8 cellular contexts compared by ENCODE assay signal in the genomic region with DNA sequence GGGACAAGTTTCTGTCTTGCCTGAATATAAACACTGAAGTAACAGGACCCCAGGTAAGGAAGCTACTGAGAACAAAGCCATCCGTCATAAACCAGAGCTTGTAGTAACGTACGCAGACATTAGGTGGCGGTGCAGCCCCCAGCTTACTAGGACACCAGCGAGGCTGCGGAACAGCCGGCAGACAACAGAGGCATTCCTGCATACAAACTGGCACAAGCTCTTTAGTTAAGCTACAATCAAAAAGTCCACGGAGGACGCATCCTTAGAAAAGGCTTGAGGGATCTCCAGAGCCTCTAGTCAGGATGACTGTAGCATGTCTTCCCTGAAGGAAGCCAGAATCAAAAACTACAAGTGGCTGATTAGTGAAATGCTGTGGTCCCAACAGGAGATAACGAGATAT. TPM values are rescaled to one million over a fixed set of nuclear protein-coding genes. Genes with fewer than 3 reads are reported as not detected.
A peak's percentile ranks its signal among the peaks of the same experiment; 100 is the strongest.
DNase-seq lines count a peak whose midpoint lies in the region; ATAC-seq and TF ChIP-seq lines count a peak whose summit lies in the region.

No MANE protein-coding gene starts in this region.

- no peak overlapping the region for H3K27ac ChIP-seq in adrenal gland
- H3K27ac ChIP-seq in gastrocnemius medialis: peak overlapping the region in 2 of 4 donors; percentile 18 to 51
- H3K27ac ChIP-seq in coronary artery: no peak overlapping the region

- TF ChIP-seq POLR2A in adrenal gland (IDR thresholded peaks at IDR 0.05) (no peak), gastrocnemius medialis (IDR thresholded peaks at IDR 0.05) (no peak)

- H3K9me3 ChIP-seq in adrenal gland (replicated peaks in 1 of 3) (no peaks in the 10 kb centered on the region), gastrocnemius medialis (peaks cover 0 to 9% (median 3%) of the 10 kb centered on the region in 3 donors)

- H3K27ac Mint-ChIP-seq in activated T-helper 2 cell treated with anti-CD3 and anti-CD28 coated beads, Interferon-gamma antibody, Interleukin-2, Interleukin-4, amounts not matched to agents 10 μg/mL and 5 μg/mL and 100 μg/mL, durations not matched to agents 14 hours and 24 hours and 36 hours: no peak overlapping the region

- in situ Hi-C loops in GM13977 (cut with MboI; ENCODE audit: low pct_unique_long_range_greater_than_20kb, low sequenced_read_pairs, unreplicated experiment): no loop called here
- in situ Hi-C loops in gastrocnemius medialis (cut with MboI; ENCODE audit: low sequenced_read_pairs in 4 of 4): no loop called here

- H3K36me3 Mint-ChIP-seq in activated T-helper 2 cell treated with anti-CD3 and anti-CD28 coated beads, Interferon-gamma antibody, Interleukin-2, Interleukin-4, amounts not matched to agents 10 μg/mL and 5 μg/mL and 100 μg/mL, durations not matched to agents 14 hours and 24 hours and 36 hours (ENCODE audit: low read depth): peaks cover 99% of the 10 kb centered on the region

- no peaks in the 10 kb centered on the region for H3K4me1 ChIP-seq in adrenal gland (replicated peaks in 1 of 2)
- peaks cover 0 to 2% of the 10 kb centered on the region in 2 donors for H3K4me1 ChIP-seq in gastrocnemius medialis

- no peak for ATAC-seq in gastrocnemius medialis
- no peak for ATAC-seq in GM18907 (IDR thresholded peaks at IDR 0.05; ENCODE audit: unreplicated experiment)

- H3K36me3 ChIP-seq in adrenal gland (replicated peaks in 1 of 2) (peaks cover 4 to 44% of the 10 kb centered on the region in 2 donors), gastrocnemius medialis (peaks cover 4 to 65% of the 10 kb centered on the region in 2 donors)

- peak; percentile 5 for TF ChIP-seq CTCF in GM13977 (IDR thresholded peaks at IDR 0.05; ENCODE audit: extremely low read depth, insufficient read depth, missing control alignments)
- TF ChIP-seq CTCF in adrenal gland (IDR thresholded peaks at IDR 0.05): peak; percentile 59 to 85 (median 78)
- peak in 4 of 5 experiments; percentile 33 to 57 (median 42) for TF ChIP-seq CTCF in gastrocnemius medialis (IDR thresholded peaks at IDR 0.05 in 4 of 5, conservative IDR thresholded peaks at IDR 0.05 in 1 of 5)
- TF ChIP-seq CTCF in coronary artery (IDR thresholded peaks at IDR 0.05): no peak

- peaks cover 78% of the 10 kb centered on the region for H3K9me3 Mint-ChIP-seq in activated T-helper 2 cell treated with anti-CD3 and anti-CD28 coated beads, Interferon-gamma antibody, Interleukin-2, Interleukin-4, amounts not matched to agents 10 μg/mL and 5 μg/mL and 100 μg/mL, durations not matched to agents 14 hours and 24 hours and 36 hours

- intact Hi-C loops in adrenal gland (cut with DNase I) (loop anchor here in 1 of 2 donors (10.0 kb wide), 1 partner anchor 118 kb away; a partner anchor contains a TSS), gastrocnemius medialis (cut with DNase I; ENCODE audit: low total_unique reads) (no loop called here)
- intact Hi-C loops in activated T-helper 2 cell treated with anti-CD3 and anti-CD28 coated beads, Interferon-gamma antibody, Interleukin-2, Interleukin-4, amounts not matched to agents 10 μg/mL and 5 μg/mL and 100 μg/mL, durations not matched to agents 14 hours and 24 hours and 36 hours (cut with micrococcal nuclease): no loop called here

- H3K4me3 Mint-ChIP-seq in activated T-helper 2 cell treated with anti-CD3 and anti-CD28 coated beads, Interferon-gamma antibody, Interleukin-2, Interleukin-4, amounts not matched to agents 10 μg/mL and 5 μg/mL and 100 μg/mL, durations not matched to agents 14 hours and 24 hours and 36 hours (ENCODE audit: low read depth): no peak overlapping the region

- H3K4me1 Mint-ChIP-seq in activated T-helper 2 cell treated with anti-CD3 and anti-CD28 coated beads, Interferon-gamma antibody, Interleukin-2, Interleukin-4, amounts not matched to agents 10 μg/mL and 5 μg/mL and 100 μg/mL, durations not matched to agents 14 hours and 24 hours and 36 hours (ENCODE audit: low read depth): no peaks in the 10 kb centered on the region

- H3K27me3 ChIP-seq in adrenal gland (no peaks in the 10 kb centered on the region), gastrocnemius medialis (no peaks in the 10 kb centered on the region)

- DNase-seq in GM13977 (ENCODE audit: low spot score) (no peak), adrenal gland (peak; percentile 53 to 89 (median 82)), hepatic stellate cell (ENCODE audit: low spot score) (peak; percentile 35), gastrocnemius medialis (peak in 1 of 2 donors; percentile 14), coronary artery (ENCODE audit: low spot score) (no peak), GM19240 (ENCODE audit: insufficient read length, low spot score) (no peak)
- DNase-seq in activated T-helper 2 cell treated with anti-CD3 and anti-CD28 coated beads, Interferon-gamma antibody, Interleukin-2, Interleukin-4, amounts not matched to agents 10 μg/mL and 5 μg/mL and 100 μg/mL, durations not matched to agents 14 hours and 24 hours and 36 hours (ENCODE audit: low spot score): no peak

- H3K4me3 ChIP-seq in adrenal gland (no peak overlapping the region), gastrocnemius medialis (no peak overlapping the region), coronary artery (no peak overlapping the region)

- no peaks in the 10 kb centered on the region for H3K27me3 Mint-ChIP-seq in activated T-helper 2 cell treated with anti-CD3 and anti-CD28 coated beads, Interferon-gamma antibody, Interleukin-2, Interleukin-4, amounts not matched to agents 10 μg/mL and 5 μg/mL and 100 μg/mL, durations not matched to agents 14 hours and 24 hours and 36 hours (ENCODE audit: low read depth)

- 27 to 40% (median 31%) methylated on average over 9 to 10 of the region's 10 CpGs for WGBS in adrenal gland, 4 donors

RNA-seq across cellular contexts. Expression of a gene that starts 26.2 kb away (rescaled TPM):
- 10 to 100 TPM; 28.3 to 90.9 (median 58.2) TPM for total RNA-seq in adrenal gland
- polyA plus RNA-seq in adrenal gland: 10 to 100 TPM; 26.1 to 66.6 (median 39.4) TPM
- 10 to 100 TPM in 3 of 4 donors, 1 to 10 TPM in 1; 8.3 to 20.7 (median 11.9) TPM for total RNA-seq in gastrocnemius medialis
- total RNA-seq in activated T-helper 2 cell treated with anti-CD3 and anti-CD28 coated beads, Interferon-gamma antibody, Interleukin-2, Interleukin-4, amounts not matched to agents 10 μg/mL and 5 μg/mL and 100 μg/mL, durations not matched to agents 14 hours and 24 hours and 36 hours: 35.3 and 39.3 TPM in 2 replicates

RNA-seq across cellular contexts. Expression of a gene that starts 32.4 kb away (rescaled TPM):
- not detected for total RNA-seq in adrenal gland
- polyA plus RNA-seq in adrenal gland: not detected
- not detected for total RNA-seq in gastrocnemius medialis
- not detected in 2 replicates for total RNA-seq in activated T-helper 2 cell treated with anti-CD3 and anti-CD28 coated beads, Interferon-gamma antibody, Interleukin-2, Interleukin-4, amounts not matched to agents 10 μg/mL and 5 μg/mL and 100 μg/mL, durations not matched to agents 14 hours and 24 hours and 36 hours

RNA-seq across cellular contexts. Expression of a gene that starts 55.7 kb away (rescaled TPM):
- total RNA-seq in adrenal gland (10 to 100 TPM; 20.3 to 48.8 (median 35.0) TPM), gastrocnemius medialis (1 to 10 TPM; 1.6 to 4.0 (median 3.7) TPM)
- 10 to 100 TPM; 17.5 to 45.4 (median 42.0) TPM for polyA plus RNA-seq in adrenal gland
- total RNA-seq in activated T-helper 2 cell treated with anti-CD3 and anti-CD28 coated beads, Interferon-gamma antibody, Interleukin-2, Interleukin-4, amounts not matched to agents 10 μg/mL and 5 μg/mL and 100 μg/mL, durations not matched to agents 14 hours and 24 hours and 36 hours: 0.39 and 0.41 TPM in 2 replicates

Comparison
In these comparisons a context has a peak if more than half of its experiments do, and no peak if none do; other contexts are left out.
1. DNase-seq: peak in adrenal gland (7 of 7) and hepatic stellate cell (single experiment); none in GM13977 (single experiment), coronary artery (single experiment), activated T-helper 2 cell treated with anti-CD3 and anti-CD28 coated beads, Interferon-gamma antibody, Interleukin-2, Interleukin-4, amounts not matched to agents 10 μg/mL and 5 μg/mL and 100 μg/mL, durations not matched to agents 14 hours and 24 hours and 36 hours (single experiment) and GM19240 (single experiment).
2. RNA of a gene that starts 55.7 kb away (total RNA-seq): 20.3 to 48.8 TPM in adrenal gland; 1.6 to 4.0 TPM in gastrocnemius medialis and 0.39 to 0.41 TPM in activated T-helper 2 cell treated with anti-CD3 and anti-CD28 coated beads, Interferon-gamma antibody, Interleukin-2, Interleukin-4, amounts not matched to agents 10 μg/mL and 5 μg/mL and 100 μg/mL, durations not matched to agents 14 hours and 24 hours and 36 hours; every median in the first group is over 4 times any median in the second.